ENCODE assay signal across 27 cellular contexts in the genomic region with DNA sequence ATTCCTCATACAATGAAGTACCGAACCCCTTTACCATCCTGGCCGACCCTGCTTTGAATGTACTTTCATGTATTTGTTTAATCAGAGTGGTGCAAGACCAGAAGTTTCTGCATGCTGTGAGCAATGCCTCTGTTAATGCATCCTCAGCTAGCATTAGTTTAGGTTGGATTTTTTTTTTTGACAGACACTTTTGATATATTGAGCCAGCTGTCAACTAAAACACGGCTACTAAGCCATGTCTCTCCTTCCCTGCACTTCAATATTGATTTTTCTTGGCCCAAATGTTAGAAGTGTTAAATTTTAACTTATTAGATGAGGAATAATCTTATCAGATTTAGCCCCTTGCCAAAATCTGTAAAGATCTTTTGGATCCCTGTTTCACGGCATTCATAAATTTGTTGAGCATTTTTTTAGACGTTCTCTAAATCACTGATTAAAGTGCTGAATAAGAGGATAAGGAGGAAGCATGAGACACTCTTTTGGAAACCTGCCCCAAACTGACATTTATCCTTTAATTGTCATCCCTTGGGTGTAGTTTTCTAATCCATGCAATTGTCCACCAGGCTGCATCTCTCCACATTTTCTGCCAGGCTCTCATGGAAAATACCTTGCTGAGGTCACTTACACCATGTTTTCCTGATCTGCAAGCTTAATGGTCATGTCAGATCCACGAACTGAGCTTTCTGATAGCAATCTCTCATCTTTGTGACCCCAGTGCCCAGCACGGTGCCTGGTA.
"Had no signal": no experiment of that assay in that cellular context is flagged by ENCODE, and none has a peak within 500 bp of the region (broad histone marks: within the 10 kb centered on the region; RNA-seq: fewer than 3 reads in every experiment).

No MANE protein-coding gene starts in this region.

- H3K9me3 ChIP-seq: adrenal gland, ascending aorta, esophagus squamous epithelium, gastrocnemius medialis, stomach, suprapubic skin, vagina had no signal

- H3K4me1 ChIP-seq: adrenal gland, ascending aorta, esophagus squamous epithelium, parathyroid adenoma, stomach, suprapubic skin, vagina had no signal

- FAIRE-seq: bronchial epithelial cell, small intestine had no signal

- H3K4me3 ChIP-seq: adrenal gland, ascending aorta, coronary artery, esophagus squamous epithelium, gastrocnemius medialis, stomach, suprapubic skin, vagina had no signal

- ATAC-seq: gastrocnemius medialis; natural killer cell treated with Interleukin-12 subunit alpha and Interleukin-12 subunit beta and Interleukin-15 and Interleukin-18, amount 100 ng/mL, for 72 hours; sciatic nerve; stimulated activated memory B cell treated with anti-CD40 and anti-IgM and Interleukin-4, amounts not matched to agents 10 μg/mL and 1 μg/mL and 100 μg/mL, for 72 hours had no signal

- H3K9me3 Mint-ChIP-seq: activated CD4-positive, alpha-beta memory T cell treated with anti-CD3 and anti-CD28 coated beads for 36 hours; endodermal cell; memory B cell; natural killer cell treated with Interleukin-12 subunit alpha and Interleukin-12 subunit beta and Interleukin-15 and Interleukin-18, amount 100 ng/mL, for 72 hours; stimulated activated memory B cell treated with anti-CD40 and anti-IgM and Interleukin-4, amounts not matched to agents 10 μg/mL and 1 μg/mL and 100 μg/mL, for 72 hours; T-helper 1 cell treated with Interleukin-12 subunit alpha and Interleukin-12 subunit beta and Interleukin-4 antibody, amounts not matched to agents 30 μg/mL and 1 μg/mL, for 36 hours had no signal

- H3K4me1 Mint-ChIP-seq: memory B cell; stimulated activated memory B cell treated with anti-CD40 and anti-IgM and Interleukin-4, amounts not matched to agents 10 μg/mL and 1 μg/mL and 100 μg/mL, for 72 hours had no signal

- H3K27ac ChIP-seq: adrenal gland, ascending aorta, coronary artery, esophagus squamous epithelium, gastrocnemius medialis, parathyroid adenoma, stomach, suprapubic skin, vagina had no signal

- DNase-seq: activated CD4-positive, alpha-beta memory T cell treated with anti-CD3 and anti-CD28 coated beads for 36 hours; activated CD4-positive, alpha-beta T cell treated with anti-CD3 and anti-CD28 coated beads for 48 hours; activated CD4-positive, CD25-positive, alpha-beta regulatory T cell; activated T-cell treated with anti-CD3 and anti-CD28 coated beads, Interleukin-2, amount 50 U/mL, for 1 hour; adrenal gland; cerebellar nuclear complex; endodermal cell; esophagus squamous epithelium; gastrocnemius medialis; hippocampal formation; nucleus accumbens; small intestine; stomach; T1000; trophoblast cell had no signal

- H3K27ac Mint-ChIP-seq: activated CD4-positive, alpha-beta memory T cell treated with anti-CD3 and anti-CD28 coated beads for 36 hours; activated naive CD8-positive, alpha-beta T cell; endodermal cell; memory B cell; natural killer cell treated with Interleukin-12 subunit alpha and Interleukin-12 subunit beta and Interleukin-15 and Interleukin-18, amount 100 ng/mL, for 72 hours; stimulated activated memory B cell treated with anti-CD40 and anti-IgM and Interleukin-4, amounts not matched to agents 10 μg/mL and 1 μg/mL and 100 μg/mL, for 72 hours; T-helper 1 cell treated with Interleukin-12 subunit alpha and Interleukin-12 subunit beta and Interleukin-4 antibody, amounts not matched to agents 30 μg/mL and 1 μg/mL, for 36 hours had no signal

- H3K27me3 Mint-ChIP-seq: activated naive CD8-positive, alpha-beta T cell had no signal

- H3K36me3 Mint-ChIP-seq: activated CD4-positive, alpha-beta memory T cell treated with anti-CD3 and anti-CD28 coated beads for 36 hours; activated naive CD8-positive, alpha-beta T cell; memory B cell; natural killer cell treated with Interleukin-12 subunit alpha and Interleukin-12 subunit beta and Interleukin-15 and Interleukin-18, amount 100 ng/mL, for 72 hours; stimulated activated memory B cell treated with anti-CD40 and anti-IgM and Interleukin-4, amounts not matched to agents 10 μg/mL and 1 μg/mL and 100 μg/mL, for 72 hours had no signal

- H3K9ac ChIP-seq: parathyroid adenoma had no signal

- H3K27me3 ChIP-seq: adrenal gland, ascending aorta, esophagus squamous epithelium, gastrocnemius medialis, suprapubic skin, vagina had no signal

- H3K36me3 ChIP-seq: adrenal gland, ascending aorta, esophagus squamous epithelium, gastrocnemius medialis, suprapubic skin, vagina had no signal

- H3K79me2 ChIP-seq: parathyroid adenoma had no signal

- H2AFZ ChIP-seq: parathyroid adenoma had no signal

- H3K4me3 Mint-ChIP-seq: activated CD4-positive, alpha-beta memory T cell treated with anti-CD3 and anti-CD28 coated beads for 36 hours; activated naive CD8-positive, alpha-beta T cell; endodermal cell; memory B cell; natural killer cell treated with Interleukin-12 subunit alpha and Interleukin-12 subunit beta and Interleukin-15 and Interleukin-18, amount 100 ng/mL, for 72 hours; stimulated activated memory B cell treated with anti-CD40 and anti-IgM and Interleukin-4, amounts not matched to agents 10 μg/mL and 1 μg/mL and 100 μg/mL, for 72 hours; T-helper 1 cell treated with Interleukin-12 subunit alpha and Interleukin-12 subunit beta and Interleukin-4 antibody, amounts not matched to agents 30 μg/mL and 1 μg/mL, for 36 hours had no signal
